In the genomic region with DNA sequence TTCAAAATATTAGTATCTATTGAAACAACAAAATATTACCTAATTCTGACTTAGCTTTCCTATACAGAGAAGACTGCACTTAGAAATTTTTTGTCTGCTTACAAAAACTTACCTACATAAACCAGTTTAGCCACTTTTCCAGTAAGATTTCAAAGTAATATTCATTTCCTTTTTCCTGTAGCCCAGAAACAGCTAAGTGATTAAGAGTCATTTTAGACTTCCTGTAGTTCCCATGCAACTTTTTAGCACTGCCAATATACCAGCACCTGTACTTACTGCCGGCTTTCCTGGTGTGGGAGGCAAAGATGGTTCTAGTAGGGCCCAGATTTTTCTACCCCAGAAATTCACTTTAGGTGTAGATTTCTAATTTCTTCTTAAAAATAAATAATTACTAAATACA, we compare ENCODE assay signal across 1 cellular context.
TF ChIP-seq lines count a peak whose summit lies in the region.

No MANE protein-coding gene starts in this region.

TF ChIP-seq in Ishikawa, 13 proteins besides CTCF, POLR2A, EP300 and RAD21 (continued from another document):
- TF ChIP-seq, protein P1, sequence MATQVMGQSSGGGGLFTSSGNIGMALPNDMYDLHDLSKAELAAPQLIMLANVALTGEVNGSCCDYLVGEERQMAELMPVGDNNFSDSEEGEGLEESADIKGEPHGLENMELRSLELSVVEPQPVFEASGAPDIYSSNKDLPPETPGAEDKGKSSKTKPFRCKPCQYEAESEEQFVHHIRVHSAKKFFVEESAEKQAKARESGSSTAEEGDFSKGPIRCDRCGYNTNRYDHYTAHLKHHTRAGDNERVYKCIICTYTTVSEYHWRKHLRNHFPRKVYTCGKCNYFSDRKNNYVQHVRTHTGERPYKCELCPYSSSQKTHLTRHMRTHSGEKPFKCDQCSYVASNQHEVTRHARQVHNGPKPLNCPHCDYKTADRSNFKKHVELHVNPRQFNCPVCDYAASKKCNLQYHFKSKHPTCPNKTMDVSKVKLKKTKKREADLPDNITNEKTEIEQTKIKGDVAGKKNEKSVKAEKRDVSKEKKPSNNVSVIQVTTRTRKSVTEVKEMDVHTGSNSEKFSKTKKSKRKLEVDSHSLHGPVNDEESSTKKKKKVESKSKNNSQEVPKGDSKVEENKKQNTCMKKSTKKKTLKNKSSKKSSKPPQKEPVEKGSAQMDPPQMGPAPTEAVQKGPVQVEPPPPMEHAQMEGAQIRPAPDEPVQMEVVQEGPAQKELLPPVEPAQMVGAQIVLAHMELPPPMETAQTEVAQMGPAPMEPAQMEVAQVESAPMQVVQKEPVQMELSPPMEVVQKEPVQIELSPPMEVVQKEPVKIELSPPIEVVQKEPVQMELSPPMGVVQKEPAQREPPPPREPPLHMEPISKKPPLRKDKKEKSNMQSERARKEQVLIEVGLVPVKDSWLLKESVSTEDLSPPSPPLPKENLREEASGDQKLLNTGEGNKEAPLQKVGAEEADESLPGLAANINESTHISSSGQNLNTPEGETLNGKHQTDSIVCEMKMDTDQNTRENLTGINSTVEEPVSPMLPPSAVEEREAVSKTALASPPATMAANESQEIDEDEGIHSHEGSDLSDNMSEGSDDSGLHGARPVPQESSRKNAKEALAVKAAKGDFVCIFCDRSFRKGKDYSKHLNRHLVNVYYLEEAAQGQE (IDR thresholded peaks at IDR 0.05; ENCODE audit: low read depth): no peak
